1 cellular context compared by ENCODE assay signal in the genomic region with DNA sequence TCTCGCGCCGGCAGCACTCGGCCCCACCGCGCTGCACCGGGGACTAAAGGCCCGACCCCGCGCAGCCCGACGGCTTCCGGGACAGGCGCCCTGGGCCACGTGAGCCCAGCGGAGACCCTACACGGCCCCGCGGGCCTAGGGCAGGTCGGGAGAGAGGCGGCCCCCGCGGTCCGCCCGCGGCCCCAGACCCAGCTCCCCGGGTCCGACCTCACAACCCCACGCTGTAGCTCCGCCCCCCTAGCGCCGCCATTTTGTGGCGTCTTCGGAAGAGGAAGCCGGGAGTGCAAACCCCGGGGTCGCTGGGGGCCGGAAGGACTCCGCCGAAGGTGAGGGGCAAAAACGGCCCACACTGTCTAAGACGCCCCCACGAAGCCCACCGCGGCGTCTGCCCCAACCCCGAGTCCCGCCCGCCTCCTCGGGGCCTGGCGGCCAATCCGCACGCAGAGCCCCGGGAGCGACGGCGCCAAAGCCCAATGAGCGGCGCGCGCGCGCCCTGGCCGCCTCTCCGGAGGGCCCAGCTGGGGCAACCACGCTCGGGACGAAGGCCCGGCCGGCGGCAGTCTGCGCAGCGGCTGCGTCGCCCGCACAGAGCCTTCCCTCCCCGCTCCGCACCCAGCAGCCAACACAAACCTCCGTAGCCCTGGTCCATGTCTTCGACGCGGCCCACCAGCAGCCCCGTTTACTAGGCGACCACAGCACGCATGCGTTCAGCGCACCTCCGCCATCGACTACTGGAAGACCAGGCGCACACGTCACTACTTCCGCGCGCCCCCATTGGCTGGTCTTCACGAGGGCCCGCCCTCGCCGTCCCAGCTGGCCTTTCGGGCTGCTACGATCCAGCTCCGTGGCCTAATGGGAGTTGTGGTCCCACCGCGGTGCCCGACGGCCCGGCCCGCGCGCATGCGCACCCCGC.
TF ChIP-seq lines count a peak whose summit lies in the region.

A gene (minus strand): TSS at position 705 of the 913 bp plus-strand sequence. CDS start 56 bp downstream, at position 649.

TF ChIP-seq in HEK293, 187 proteins besides CTCF, POLR2A, EP300 and RAD21 (continued from another document):
- TF ChIP-seq ZNF341 (tag by site-specific recombination; IDR thresholded peaks at IDR 0.05; ENCODE audit: low read depth) (no peak), ZIC2 (tag by site-specific recombination; IDR thresholded peaks at IDR 0.05) (no peak), ZNF239 (tag by site-specific recombination; IDR thresholded peaks at IDR 0.05) (no peak), ZNF335 (tag by site-specific recombination; conservative IDR thresholded peaks at IDR 0.05) (peak; percentile 89), ZNF37A (tag by site-specific recombination; IDR thresholded peaks at IDR 0.05) (no peak), SP7 (tag by site-specific recombination; IDR thresholded peaks at IDR 0.05) (0 out of 2 replicates have a peak, but pooled peaks have one; percentile 17), ZSCAN30 (tag by site-specific recombination; IDR thresholded peaks at IDR 0.05) (peak; percentile 70), GLIS2 (tag by site-specific recombination; IDR thresholded peaks at IDR 0.05) (peak; percentile 89), ZNF610 (tag by site-specific recombination; IDR thresholded peaks at IDR 0.05; ENCODE audit: borderline replicate concordance) (no peak), ZNF426 (tag by site-specific recombination; IDR thresholded peaks at IDR 0.05) (no peak)
- TF ChIP-seq, protein P1, sequence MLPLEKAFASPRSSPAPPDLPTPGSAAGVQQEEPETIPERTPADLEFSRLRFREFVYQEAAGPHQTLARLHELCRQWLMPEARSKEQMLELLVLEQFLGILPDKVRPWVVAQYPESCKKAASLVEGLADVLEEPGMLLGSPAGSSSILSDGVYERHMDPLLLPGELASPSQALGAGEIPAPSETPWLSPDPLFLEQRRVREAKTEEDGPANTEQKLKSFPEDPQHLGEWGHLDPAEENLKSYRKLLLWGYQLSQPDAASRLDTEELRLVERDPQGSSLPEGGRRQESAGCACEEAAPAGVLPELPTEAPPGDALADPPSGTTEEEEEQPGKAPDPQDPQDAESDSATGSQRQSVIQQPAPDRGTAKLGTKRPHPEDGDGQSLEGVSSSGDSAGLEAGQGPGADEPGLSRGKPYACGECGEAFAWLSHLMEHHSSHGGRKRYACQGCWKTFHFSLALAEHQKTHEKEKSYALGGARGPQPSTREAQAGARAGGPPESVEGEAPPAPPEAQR (tag by site-specific recombination; IDR thresholded peaks at IDR 0.05): no peak
- TF ChIP-seq, protein P2, sequence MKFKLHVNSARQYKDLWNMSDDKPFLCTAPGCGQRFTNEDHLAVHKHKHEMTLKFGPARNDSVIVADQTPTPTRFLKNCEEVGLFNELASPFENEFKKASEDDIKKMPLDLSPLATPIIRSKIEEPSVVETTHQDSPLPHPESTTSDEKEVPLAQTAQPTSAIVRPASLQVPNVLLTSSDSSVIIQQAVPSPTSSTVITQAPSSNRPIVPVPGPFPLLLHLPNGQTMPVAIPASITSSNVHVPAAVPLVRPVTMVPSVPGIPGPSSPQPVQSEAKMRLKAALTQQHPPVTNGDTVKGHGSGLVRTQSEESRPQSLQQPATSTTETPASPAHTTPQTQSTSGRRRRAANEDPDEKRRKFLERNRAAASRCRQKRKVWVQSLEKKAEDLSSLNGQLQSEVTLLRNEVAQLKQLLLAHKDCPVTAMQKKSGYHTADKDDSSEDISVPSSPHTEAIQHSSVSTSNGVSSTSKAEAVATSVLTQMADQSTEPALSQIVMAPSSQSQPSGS (tag by site-specific recombination; IDR thresholded peaks at IDR 0.05; ENCODE audit: low read depth): peak; percentile 43; the same call in 1 of the 2 replicates
- TF ChIP-seq, protein P3, sequence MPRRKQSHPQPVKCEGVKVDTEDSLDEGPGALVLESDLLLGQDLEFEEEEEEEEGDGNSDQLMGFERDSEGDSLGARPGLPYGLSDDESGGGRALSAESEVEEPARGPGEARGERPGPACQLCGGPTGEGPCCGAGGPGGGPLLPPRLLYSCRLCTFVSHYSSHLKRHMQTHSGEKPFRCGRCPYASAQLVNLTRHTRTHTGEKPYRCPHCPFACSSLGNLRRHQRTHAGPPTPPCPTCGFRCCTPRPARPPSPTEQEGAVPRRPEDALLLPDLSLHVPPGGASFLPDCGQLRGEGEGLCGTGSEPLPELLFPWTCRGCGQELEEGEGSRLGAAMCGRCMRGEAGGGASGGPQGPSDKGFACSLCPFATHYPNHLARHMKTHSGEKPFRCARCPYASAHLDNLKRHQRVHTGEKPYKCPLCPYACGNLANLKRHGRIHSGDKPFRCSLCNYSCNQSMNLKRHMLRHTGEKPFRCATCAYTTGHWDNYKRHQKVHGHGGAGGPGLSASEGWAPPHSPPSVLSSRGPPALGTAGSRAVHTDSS (tag by site-specific recombination; IDR thresholded peaks at IDR 0.05): no peak; the same call in 1 of the 2 replicates
- TF ChIP-seq, protein P4, sequence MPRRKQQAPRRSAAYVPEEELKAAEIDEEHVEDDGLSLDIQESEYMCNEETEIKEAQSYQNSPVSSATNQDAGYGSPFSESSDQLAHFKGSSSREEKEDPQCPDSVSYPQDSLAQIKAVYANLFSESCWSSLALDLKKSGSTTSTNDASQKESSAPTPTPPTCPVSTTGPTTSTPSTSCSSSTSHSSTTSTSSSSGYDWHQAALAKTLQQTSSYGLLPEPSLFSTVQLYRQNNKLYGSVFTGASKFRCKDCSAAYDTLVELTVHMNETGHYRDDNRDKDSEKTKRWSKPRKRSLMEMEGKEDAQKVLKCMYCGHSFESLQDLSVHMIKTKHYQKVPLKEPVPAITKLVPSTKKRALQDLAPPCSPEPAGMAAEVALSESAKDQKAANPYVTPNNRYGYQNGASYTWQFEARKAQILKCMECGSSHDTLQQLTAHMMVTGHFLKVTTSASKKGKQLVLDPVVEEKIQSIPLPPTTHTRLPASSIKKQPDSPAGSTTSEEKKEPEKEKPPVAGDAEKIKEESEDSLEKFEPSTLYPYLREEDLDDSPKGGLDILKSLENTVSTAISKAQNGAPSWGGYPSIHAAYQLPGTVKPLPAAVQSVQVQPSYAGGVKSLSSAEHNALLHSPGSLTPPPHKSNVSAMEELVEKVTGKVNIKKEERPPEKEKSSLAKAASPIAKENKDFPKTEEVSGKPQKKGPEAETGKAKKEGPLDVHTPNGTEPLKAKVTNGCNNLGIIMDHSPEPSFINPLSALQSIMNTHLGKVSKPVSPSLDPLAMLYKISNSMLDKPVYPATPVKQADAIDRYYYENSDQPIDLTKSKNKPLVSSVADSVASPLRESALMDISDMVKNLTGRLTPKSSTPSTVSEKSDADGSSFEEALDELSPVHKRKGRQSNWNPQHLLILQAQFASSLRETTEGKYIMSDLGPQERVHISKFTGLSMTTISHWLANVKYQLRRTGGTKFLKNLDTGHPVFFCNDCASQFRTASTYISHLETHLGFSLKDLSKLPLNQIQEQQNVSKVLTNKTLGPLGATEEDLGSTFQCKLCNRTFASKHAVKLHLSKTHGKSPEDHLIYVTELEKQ (tag by site-specific recombination; IDR thresholded peaks at IDR 0.05; ENCODE audit: borderline replicate concordance): no peak
- TF ChIP-seq, protein P5, sequence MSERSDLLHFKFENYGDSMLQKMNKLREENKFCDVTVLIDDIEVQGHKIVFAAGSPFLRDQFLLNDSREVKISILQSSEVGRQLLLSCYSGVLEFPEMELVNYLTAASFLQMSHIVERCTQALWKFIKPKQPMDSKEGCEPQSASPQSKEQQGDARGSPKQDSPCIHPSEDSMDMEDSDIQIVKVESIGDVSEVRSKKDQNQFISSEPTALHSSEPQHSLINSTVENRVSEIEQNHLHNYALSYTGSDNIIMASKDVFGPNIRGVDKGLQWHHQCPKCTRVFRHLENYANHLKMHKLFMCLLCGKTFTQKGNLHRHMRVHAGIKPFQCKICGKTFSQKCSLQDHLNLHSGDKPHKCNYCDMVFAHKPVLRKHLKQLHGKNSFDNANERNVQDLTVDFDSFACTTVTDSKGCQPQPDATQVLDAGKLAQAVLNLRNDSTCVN (tag by site-specific recombination; optimal IDR thresholded peaks at IDR 0.05): peak; percentile 67
